26 cellular contexts compared by ENCODE assay signal in genomic region chr17:45668316-45668715, GRCh38.
"Had no signal": no experiment of that assay in that cellular context is flagged by ENCODE, and none has a peak within 500 bp of the region (broad histone marks: within the 10 kb centered on the region; RNA-seq: fewer than 3 reads in every experiment).

No MANE protein-coding gene starts in this region.

- H3K4me1 ChIP-seq: left lung, neural progenitor cell, prostate gland, stomach, tibial artery, upper lobe of right lung had no signal

- H3K9me3 Mint-ChIP-seq: nephron progenitor cell; neural progenitor cell; stimulated activated naive B cell treated with anti-CD40 and anti-IgM and Interleukin-4, amounts not matched to agents 10 μg/mL and 1 μg/mL and 100 μg/mL, for 72 hours had no signal

- H3K4me1 Mint-ChIP-seq: naive thymus-derived CD4-positive, alpha-beta T cell; nephron progenitor cell; stimulated activated naive B cell treated with anti-CD40 and anti-IgM and Interleukin-4, amounts not matched to agents 10 μg/mL and 1 μg/mL and 100 μg/mL, for 72 hours had no signal

- H3K4me3 ChIP-seq: left lung, lung, mucosa of descending colon, neural progenitor cell, ovary, prostate gland, skin epidermis, stomach, thoracic aorta, tibial artery, upper lobe of right lung had no signal

- H3K9ac ChIP-seq: neural progenitor cell had no signal

- H3K27ac Mint-ChIP-seq: naive thymus-derived CD4-positive, alpha-beta T cell; nephron progenitor cell; neural progenitor cell; stimulated activated naive B cell treated with anti-CD40 and anti-IgM and Interleukin-4, amounts not matched to agents 10 μg/mL and 1 μg/mL and 100 μg/mL, for 72 hours had no signal

- DNase-seq: hippocampal formation; left colon; left lung; mesendoderm; midbrain; mucosa of descending colon; naive thymus-derived CD4-positive, alpha-beta T cell; nephron progenitor cell; ovary; retina; right cardiac atrium; stimulated activated CD4-positive, alpha-beta T cell treated with anti-CD3 and anti-CD28 coated beads, Interleukin-12 subunit alpha, Interleukin-12 subunit beta, amount 100 ng/mL, for 4 hours; stimulated activated CD4-positive, alpha-beta T cell treated with anti-CD3 and anti-CD28 coated beads, Interleukin-15, amount 100 ng/mL, for 24 hours; stimulated activated CD4-positive, alpha-beta T cell treated with anti-CD3 and anti-CD28 coated beads, Interleukin-2, amount 100 ng/mL, for 24 hours; stimulated activated CD4-positive, alpha-beta T cell treated with anti-CD3 and anti-CD28 coated beads, Interleukin-4, amount 100 ng/mL, for 1 hour; stimulated activated naive B cell treated with anti-CD40 and anti-IgM and Interleukin-4, amounts not matched to agents 10 μg/mL and 1 μg/mL and 100 μg/mL, for 72 hours; stimulated activated naive CD8-positive, alpha-beta T cell treated with anti-CD3 and anti-CD28 coated beads, Interleukin-15, Interleukin-2, amounts not matched to agents 100 U/mL and 50 U/mL, for 24 hours; stomach; trophoblast cell; upper lobe of right lung had no signal

- H3K4me3 Mint-ChIP-seq: naive thymus-derived CD4-positive, alpha-beta T cell; nephron progenitor cell; neural progenitor cell; stimulated activated naive B cell treated with anti-CD40 and anti-IgM and Interleukin-4, amounts not matched to agents 10 μg/mL and 1 μg/mL and 100 μg/mL, for 72 hours had no signal

- H3K27ac ChIP-seq: left lung, neural progenitor cell, ovary, prostate gland, skin epidermis, stomach, thoracic aorta, tibial artery, upper lobe of right lung had no signal

- H3K4me2 ChIP-seq: neural progenitor cell had no signal

- H2AFZ ChIP-seq: neural progenitor cell had no signal

- H3K36me3 Mint-ChIP-seq: naive thymus-derived CD4-positive, alpha-beta T cell; neural progenitor cell; stimulated activated naive B cell treated with anti-CD40 and anti-IgM and Interleukin-4, amounts not matched to agents 10 μg/mL and 1 μg/mL and 100 μg/mL, for 72 hours had no signal

- H3K27me3 ChIP-seq: neural progenitor cell, ovary had no signal

- H3K9me3 ChIP-seq: left lung, mucosa of descending colon, ovary, prostate gland, stomach, thoracic aorta, tibial artery, upper lobe of right lung had no signal

- H3K36me3 ChIP-seq: left lung, neural progenitor cell, ovary, prostate gland, stomach, thoracic aorta, tibial artery, upper lobe of right lung had no signal
